Comparison of ENCODE assay signal across 1 cellular context in genomic region chr5:137310051-137310730, GRCh38.
TF ChIP-seq lines count a peak whose summit lies in the region.

No MANE protein-coding gene starts in this region.

TF ChIP-seq in GM23338, 12 proteins besides CTCF, POLR2A, EP300 and RAD21 (continued from another document):
- TF ChIP-seq ZNF462 (CRISPR knock-in tag; IDR thresholded peaks at IDR 0.05) (no peak), REST (IDR thresholded peaks at IDR 0.05; ENCODE audit: unreplicated experiment) (no peak), ETS1 (IDR thresholded peaks at IDR 0.05) (no peak), ZNF114 (CRISPR knock-in tag; IDR thresholded peaks at IDR 0.05) (no peak), JUNB (IDR thresholded peaks at IDR 0.05; ENCODE audit: unreplicated experiment) (no peak), POLR2AphosphoS5 (IDR thresholded peaks at IDR 0.05; ENCODE audit: low read depth) (no peak), STAT1 (IDR thresholded peaks at IDR 0.05; ENCODE audit: unreplicated experiment) (no peak), ZNF331 (CRISPR knock-in tag; IDR thresholded peaks at IDR 0.05; ENCODE audit: low read depth) (no peak)
